19 cellular contexts compared by ENCODE assay signal in genomic region chr12:132179431-132180362, GRCh38. TPM values are rescaled to one million over a fixed set of nuclear protein-coding genes. Genes with fewer than 3 reads are reported as not detected.
DNase-seq lines count a peak whose midpoint lies in the region; ATAC-seq, FAIRE-seq and TF ChIP-seq lines count a peak whose summit lies in the region.
"Had no signal": no experiment of that assay in that cellular context is flagged by ENCODE, and none has a peak within 500 bp of the region (broad histone marks: within the 10 kb centered on the region; RNA-seq: fewer than 3 reads in every experiment).

No MANE protein-coding gene starts in this region.

- H3K9ac ChIP-seq in HepG2 (ENCODE audit: insufficient read depth, low read depth, low read length): no peak overlapping the region

- H3K27ac ChIP-seq in HepG2 (ENCODE audit: extremely low read length, insufficient read depth, low read length) (no peak overlapping the region), right lobe of liver (no peak overlapping the region), spleen (no peak overlapping the region), RWPE1 (no peak overlapping the region)
- H3K27ac ChIP-seq: brain microvascular endothelial cell, colonic mucosa, esophagus squamous epithelium, lower lobe of right lung had no signal

- H3K36me3 ChIP-seq in HepG2 (replicated peaks in 1 of 2; ENCODE audit: control insufficient read depth in 1 of 2, insufficient read depth in 2 of 2, low read length in 2 of 2): no peaks in the 10 kb centered on the region
- no peaks in the 10 kb centered on the region for H3K36me3 ChIP-seq in right lobe of liver
- H3K36me3 ChIP-seq in spleen: no peaks in the 10 kb centered on the region
- H3K36me3 ChIP-seq: brain microvascular endothelial cell, colonic mucosa, esophagus squamous epithelium, gastrocnemius medialis, lower lobe of right lung had no signal

- H3K4me3 Mint-ChIP-seq in chondrocyte (ENCODE audit: unreplicated experiment): no peak overlapping the region
- H3K4me3 Mint-ChIP-seq: endodermal cell had no signal

- H3K4me2 ChIP-seq in HepG2 (ENCODE audit: low read depth, low read length): no peak overlapping the region

- no peak overlapping the region for H2AFZ ChIP-seq in HepG2 (ENCODE audit: low read length)

- H3K27me3 ChIP-seq in HepG2 (ENCODE audit: control insufficient read depth in 1 of 2, insufficient read depth in 2 of 2, low read length in 2 of 2) (peaks cover 17 to 79% of the 10 kb centered on the region in 2 experiments), right lobe of liver (no peaks in the 10 kb centered on the region), spleen (replicated peaks in 1 of 7) (peaks cover 0 to 49% (median 20%) of the 10 kb centered on the region in 7 donors)
- H3K27me3 ChIP-seq: colonic mucosa had no signal

- TF ChIP-seq CTCF in HepG2 (CRISPR knock-in tag; IDR thresholded peaks at IDR 0.05) (no peak), right lobe of liver (IDR thresholded peaks at IDR 0.05) (no peak), chondrocyte (IDR thresholded peaks at IDR 0.05) (no peak), spleen (IDR thresholded peaks at IDR 0.05 in 8 of 11, conservative IDR thresholded peaks at IDR 0.05 in 3 of 11) (no peak), RWPE1 (conservative IDR thresholded peaks at IDR 0.05; ENCODE audit: low read depth) (no peak)

- no peak for FAIRE-seq in HepG2 (lab: Jason Lieb, UNC)

- intact Hi-C loops in HepG2 (cut with micrococcal nuclease; ENCODE audit: unreplicated experiment) (no loop called here), right lobe of liver (cut with DNase I) (no loop called here), spleen (cut with DNase I; ENCODE audit: low total_unique reads) (no loop called here)

- H4K20me1 ChIP-seq in HepG2 (ENCODE audit: insufficient read depth, low read length): no peaks in the 10 kb centered on the region; the same call in 1 of the 2 replicates

- BruUV-seq in HepG2 (replicated peaks; lab: Mats Ljungman, UMichigan): no TSS peak

- H3K9me3 Mint-ChIP-seq in chondrocyte (ENCODE audit: low read depth): no peaks in the 10 kb centered on the region
- H3K9me3 Mint-ChIP-seq: activated T-cell treated with anti-CD3 and anti-CD28 coated beads, Interleukin-2, amount 50 U/mL, for 72 hours had no signal

- ATAC-seq in HepG2 (no peak), right lobe of liver (no peak), GM19467 (IDR thresholded peaks at IDR 0.05; ENCODE audit: unreplicated experiment) (no peak)
- ATAC-seq: lower lobe of right lung had no signal

- DNase-seq in HepG2 (ENCODE audit: low spot score): no peak
- DNase-seq in right lobe of liver: no peak
- DNase-seq in chondrocyte (ENCODE audit: low spot score): peak; percentile 64
- DNase-seq in spleen: peak; percentile 64
- no peak for DNase-seq in RWPE1 (ENCODE audit: low spot score)
- no peak for DNase-seq in Ammon's horn (ENCODE audit: low spot score)
- DNase-seq: brain microvascular endothelial cell, Caco-2, colonic mucosa, endodermal cell, esophagus squamous epithelium, gastrocnemius medialis, hippocampal formation, lower lobe of right lung, NCI-H524 treated with DMSO at 0.1 percent for 48 hours, occipital lobe had no signal

- peaks cover 55% of the 10 kb centered on the region for H3K27me3 Mint-ChIP-seq in chondrocyte (ENCODE audit: low read depth)

- H3K4me1 ChIP-seq in HepG2 (ENCODE audit: insufficient read depth, low read length) (no peaks in the 10 kb centered on the region), right lobe of liver (no peaks in the 10 kb centered on the region), spleen (peaks cover 0 to 30% (median 8%) of the 10 kb centered on the region in 6 donors)
- H3K4me1 ChIP-seq: colonic mucosa, lower lobe of right lung had no signal

- no peak for TF ChIP-seq EP300 in HepG2 (IDR thresholded peaks at IDR 0.05; ENCODE audit: low read depth in 2 of 2, low read length in 2 of 2)
- TF ChIP-seq EP300 in HepG2 (CRISPR knock-in tag; IDR thresholded peaks at IDR 0.05; ENCODE audit: borderline replicate concordance): no peak
- no peak for TF ChIP-seq EP300 in Ishikawa (IDR thresholded peaks at IDR 0.05; ENCODE audit: borderline replicate concordance)

- no peak for TF ChIP-seq POLR2A in HepG2 (IDR thresholded peaks at IDR 0.05; ENCODE audit: insufficient read depth in 1 of 2, low read depth in 2 of 2, low read length in 2 of 2)
- no peak for TF ChIP-seq POLR2A in right lobe of liver (IDR thresholded peaks at IDR 0.05)
- TF ChIP-seq POLR2A in spleen (IDR thresholded peaks at IDR 0.05): no peak

- 27% methylated on average over 11 of the region's 19 CpGs for WGBS in HepG2 (ENCODE audit: low lambda C conversion rate)
- WGBS in right lobe of liver (ENCODE audit: insufficient coverage, low coverage, low lambda C conversion rate, missing lambda C conversion rate): 71% methylated on average over 6 of the region's 19 CpGs
- 77 to 87% (median 85%) methylated on average over 19 of the region's 19 CpGs for WGBS in spleen, 5 donors

- CTCF ChIA-PET in HepG2 (lab: Yijun Ruan, JAX; ENCODE audit: low intra/inter-chr PET ratio, low total read pairs) (no interaction called here), RWPE1 (lab: Yijun Ruan, JAX) (interaction anchor here (1.5 kb wide), 1 partner anchor 236 kb away, joined by 3 read pairs; no protein-coding TSS in a partner anchor)

- H3K4me3 ChIP-seq in HepG2 (replicated peaks in 1 of 3; ENCODE audit: insufficient read depth in 1 of 3, low read depth in 2 of 3, low read length in 3 of 3) (no peak overlapping the region), right lobe of liver (no peak overlapping the region), spleen (no peak overlapping the region)
- H3K4me3 ChIP-seq: colonic mucosa, esophagus squamous epithelium, lower lobe of right lung had no signal

- TF ChIP-seq RAD21 in HepG2 (CRISPR knock-in tag; IDR thresholded peaks at IDR 0.05) (no peak), Ishikawa (IDR thresholded peaks at IDR 0.05; ENCODE audit: low read depth) (no peak)

- no peaks in the 10 kb centered on the region for H3K4me1 Mint-ChIP-seq in chondrocyte (ENCODE audit: low read depth)

- H3K36me3 Mint-ChIP-seq in chondrocyte (ENCODE audit: low read depth): no peaks in the 10 kb centered on the region

- in situ Hi-C loops in HepG2 (cut with HindIII; ENCODE audit: extremely low pct_ligation_motif_present, low pct_unique_long_range_greater_than_20kb): no loop called here

- no peaks in the 10 kb centered on the region for H3K79me2 ChIP-seq in HepG2 (ENCODE audit: insufficient read depth, low read length)

- no peaks in the 10 kb centered on the region for H3K9me3 ChIP-seq in HepG2 (ENCODE audit: low read length)
- H3K9me3 ChIP-seq in right lobe of liver: no peaks in the 10 kb centered on the region
- peaks cover 0 to 23% (median 0%) of the 10 kb centered on the region in 8 donors for H3K9me3 ChIP-seq in spleen
- H3K9me3 ChIP-seq: Caco-2, colonic mucosa, esophagus squamous epithelium, gastrocnemius medialis, lower lobe of right lung had no signal

- POLR2A ChIA-PET in HepG2 (lab: Yijun Ruan, JAX): no interaction called here
- POLR2A ChIA-PET in RWPE1 (lab: Yijun Ruan, JAX; ENCODE audit: low non-redundant PET): no interaction called here

- H3K27ac Mint-ChIP-seq in chondrocyte (ENCODE audit: unreplicated experiment): no peak overlapping the region
- H3K27ac Mint-ChIP-seq: activated T-cell treated with anti-CD3 and anti-CD28 coated beads, Interleukin-2, amount 50 U/mL, for 72 hours; endodermal cell had no signal

RNA-seq across cellular contexts. Expression of gene NOC4L, which starts 35.4 kb away (rescaled TPM):
- total RNA-seq in HepG2 (2016; rRNA removed; fragmentation: Illumina TruSeq; extraction: Trizol) (12.1 and 14.6 TPM in 2 replicates), right lobe of liver (1 to 10 TPM; 7.4 to 9.7 (median 8.3) TPM), chondrocyte (14.4 to 16.0 TPM (median 14.7 TPM) in 3 replicates), spleen (10 to 100 TPM in 6 of 7 donors, 1 to 10 TPM in 1; 8.3 to 18.7 (median 14.6) TPM)
- total RNA-seq in HepG2 (2016; cell fraction: cytosol; rRNA removed; fragmentation: Illumina TruSeq; extraction: Trizol; ENCODE audit: low read depth): 7.5 and 7.6 TPM in 2 replicates
- 9.2 and 14.5 TPM in 2 replicates for total RNA-seq in HepG2 (2016; cell fraction: insoluble cytoplasmic fraction; rRNA removed; fragmentation: Illumina TruSeq; extraction: Trizol)
- 8.8 and 9.0 TPM in 2 replicates for total RNA-seq in HepG2 (2016; cell fraction: membrane; rRNA removed; fragmentation: Illumina TruSeq; extraction: Trizol)
- 9.0 and 10.7 TPM in 2 replicates for total RNA-seq in HepG2 (2016; cell fraction: nucleus; rRNA removed; fragmentation: Illumina TruSeq; extraction: Trizol)
- polyA plus RNA-seq in HepG2 (2011; rRNA removed) (4.3 and 4.6 TPM in 2 replicates), spleen (10 to 100 TPM; 25.2 to 38.6 (median 33.1) TPM)
- 2.7 and 4.4 TPM in 2 replicates for polyA plus RNA-seq in HepG2 (2011; cell fraction: cytosol; rRNA removed)
- 14.6 and 21.3 TPM in 2 replicates for polyA plus RNA-seq in HepG2 (2011; cell fraction: nucleus; rRNA removed)
- 7.9 and 11.5 TPM in 2 replicates for polyA plus RNA-seq in HepG2 (2012)
- 11.7 and 12.8 TPM in 2 replicates for polyA plus RNA-seq in HepG2 (2016; cell fraction: cytosol; fragmentation: Illumina TruSeq; extraction: Trizol; ENCODE audit: low read depth)
- polyA plus RNA-seq in HepG2 (2016; cell fraction: insoluble cytoplasmic fraction; fragmentation: Illumina TruSeq; extraction: Trizol; ENCODE audit: low read depth): 14.6 and 19.7 TPM in 2 replicates
- polyA plus RNA-seq in HepG2 (2016; cell fraction: membrane; fragmentation: Illumina TruSeq; extraction: Trizol; ENCODE audit: low read depth): 9.3 and 11.4 TPM in 2 replicates
- polyA plus RNA-seq in HepG2 (2016; cell fraction: nucleus; fragmentation: Illumina TruSeq; extraction: Trizol; ENCODE audit: insufficient read depth, low read depth): 25.5 and 25.9 TPM in 2 replicates
- 5.3 and 10.2 TPM in 2 replicates for polyA minus RNA-seq in HepG2 (2011; rRNA and poly(A)+ RNA removed; ENCODE audit: low replicate concordance)
- 4.2 and 4.3 TPM in 2 replicates for polyA minus RNA-seq in HepG2 (2011; cell fraction: cytosol; rRNA and poly(A)+ RNA removed)
- polyA minus RNA-seq in HepG2 (2011; cell fraction: nucleus; rRNA and poly(A)+ RNA removed): 2.7 and 3.7 TPM in 2 replicates

RNA-seq across cellular contexts. Expression of gene DDX51, which starts 35.6 kb away (rescaled TPM):
- total RNA-seq in HepG2 (2016; rRNA removed; fragmentation: Illumina TruSeq; extraction: Trizol) (3.5 and 10.1 TPM in 2 replicates), right lobe of liver (1 to 10 TPM; 4.2 to 9.0 (median 5.2) TPM), chondrocyte (7.9 to 10.1 TPM (median 9.6 TPM) in 3 replicates), spleen (10 to 100 TPM; 17.8 to 31.6 (median 19.4) TPM)
- total RNA-seq in HepG2 (2016; cell fraction: cytosol; rRNA removed; fragmentation: Illumina TruSeq; extraction: Trizol; ENCODE audit: low read depth): 3.5 and 3.6 TPM in 2 replicates
- 2.7 and 9.3 TPM in 2 replicates for total RNA-seq in HepG2 (2016; cell fraction: insoluble cytoplasmic fraction; rRNA removed; fragmentation: Illumina TruSeq; extraction: Trizol)
- 2.5 and 3.2 TPM in 2 replicates for total RNA-seq in HepG2 (2016; cell fraction: membrane; rRNA removed; fragmentation: Illumina TruSeq; extraction: Trizol)
- 9.6 and 14.3 TPM in 2 replicates for total RNA-seq in HepG2 (2016; cell fraction: nucleus; rRNA removed; fragmentation: Illumina TruSeq; extraction: Trizol)
- polyA plus RNA-seq in HepG2 (2011; rRNA removed) (10.1 and 11.6 TPM in 2 replicates), spleen (10 to 100 TPM; 16.9 to 36.0 (median 19.5) TPM)
- 3.4 and 4.5 TPM in 2 replicates for polyA plus RNA-seq in HepG2 (2011; cell fraction: cytosol; rRNA removed)
- polyA plus RNA-seq in HepG2 (2011; cell fraction: nucleus; rRNA removed): 66.0 and 70.7 TPM in 2 replicates
- polyA plus RNA-seq in HepG2 (2012): 9.1 and 11.4 TPM in 2 replicates
- polyA plus RNA-seq in HepG2 (2016; cell fraction: cytosol; fragmentation: Illumina TruSeq; extraction: Trizol; ENCODE audit: low read depth): 0.85 and 1.1 TPM in 2 replicates
- 4.4 and 5.8 TPM in 2 replicates for polyA plus RNA-seq in HepG2 (2016; cell fraction: insoluble cytoplasmic fraction; fragmentation: Illumina TruSeq; extraction: Trizol; ENCODE audit: low read depth)
- polyA plus RNA-seq in HepG2 (2016; cell fraction: membrane; fragmentation: Illumina TruSeq; extraction: Trizol; ENCODE audit: low read depth): 1.2 and 2.1 TPM in 2 replicates
- 41.8 and 50.5 TPM in 2 replicates for polyA plus RNA-seq in HepG2 (2016; cell fraction: nucleus; fragmentation: Illumina TruSeq; extraction: Trizol; ENCODE audit: insufficient read depth, low read depth)
- 10.7 and 19.6 TPM in 2 replicates for polyA minus RNA-seq in HepG2 (2011; rRNA and poly(A)+ RNA removed; ENCODE audit: low replicate concordance)
- polyA minus RNA-seq in HepG2 (2011; cell fraction: cytosol; rRNA and poly(A)+ RNA removed): 3.3 and 4.1 TPM in 2 replicates
- polyA minus RNA-seq in HepG2 (2011; cell fraction: nucleus; rRNA and poly(A)+ RNA removed): 14.7 and 15.7 TPM in 2 replicates

Comparison
In these comparisons a context has a peak if more than half of its experiments do, and no peak if none do; other contexts are left out.
1. DNase-seq: peak in chondrocyte (single experiment) and spleen (single experiment); none in HepG2 (single experiment), right lobe of liver (0 of 3), RWPE1 (single experiment) and Ammon's horn (single experiment).